1 cellular context compared by ENCODE assay signal in the genomic region with DNA sequence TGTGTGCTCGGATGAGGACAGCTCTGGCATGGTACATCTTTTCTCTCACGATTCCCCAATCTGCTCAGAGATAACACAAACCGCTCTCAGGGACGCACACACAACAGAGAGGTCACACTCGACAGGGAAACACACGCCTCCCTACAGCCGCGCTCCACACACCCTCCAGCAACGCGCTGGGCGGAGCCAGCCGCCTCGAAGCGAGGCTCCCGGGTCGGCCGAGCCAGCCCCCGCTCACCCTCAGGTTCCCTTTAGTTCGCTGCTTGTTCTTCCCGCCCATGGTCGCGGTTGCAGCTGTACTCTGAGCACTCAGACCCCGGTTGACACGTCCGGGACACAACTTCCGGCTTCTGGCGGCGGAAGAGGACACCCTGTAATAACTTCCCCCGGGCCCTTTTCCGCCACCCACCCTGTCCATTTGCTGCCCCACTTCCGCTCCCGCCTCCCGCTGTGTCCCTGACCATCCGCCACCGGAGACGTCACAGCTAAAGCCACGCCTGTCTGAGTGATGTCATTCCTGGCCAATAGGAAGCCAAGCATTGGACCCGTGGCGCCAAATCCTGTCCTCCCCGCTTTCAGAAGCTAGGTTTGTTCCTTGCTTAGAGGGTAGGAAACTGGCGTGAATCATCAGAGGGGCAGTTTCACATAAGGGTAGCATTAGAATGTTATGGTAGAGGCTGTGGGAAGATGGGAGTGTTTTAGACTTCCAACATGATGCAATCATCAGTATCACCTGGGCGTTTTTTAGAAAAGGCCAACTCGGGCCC.
TF ChIP-seq lines count a peak whose summit lies in the region.

A gene with protein sequence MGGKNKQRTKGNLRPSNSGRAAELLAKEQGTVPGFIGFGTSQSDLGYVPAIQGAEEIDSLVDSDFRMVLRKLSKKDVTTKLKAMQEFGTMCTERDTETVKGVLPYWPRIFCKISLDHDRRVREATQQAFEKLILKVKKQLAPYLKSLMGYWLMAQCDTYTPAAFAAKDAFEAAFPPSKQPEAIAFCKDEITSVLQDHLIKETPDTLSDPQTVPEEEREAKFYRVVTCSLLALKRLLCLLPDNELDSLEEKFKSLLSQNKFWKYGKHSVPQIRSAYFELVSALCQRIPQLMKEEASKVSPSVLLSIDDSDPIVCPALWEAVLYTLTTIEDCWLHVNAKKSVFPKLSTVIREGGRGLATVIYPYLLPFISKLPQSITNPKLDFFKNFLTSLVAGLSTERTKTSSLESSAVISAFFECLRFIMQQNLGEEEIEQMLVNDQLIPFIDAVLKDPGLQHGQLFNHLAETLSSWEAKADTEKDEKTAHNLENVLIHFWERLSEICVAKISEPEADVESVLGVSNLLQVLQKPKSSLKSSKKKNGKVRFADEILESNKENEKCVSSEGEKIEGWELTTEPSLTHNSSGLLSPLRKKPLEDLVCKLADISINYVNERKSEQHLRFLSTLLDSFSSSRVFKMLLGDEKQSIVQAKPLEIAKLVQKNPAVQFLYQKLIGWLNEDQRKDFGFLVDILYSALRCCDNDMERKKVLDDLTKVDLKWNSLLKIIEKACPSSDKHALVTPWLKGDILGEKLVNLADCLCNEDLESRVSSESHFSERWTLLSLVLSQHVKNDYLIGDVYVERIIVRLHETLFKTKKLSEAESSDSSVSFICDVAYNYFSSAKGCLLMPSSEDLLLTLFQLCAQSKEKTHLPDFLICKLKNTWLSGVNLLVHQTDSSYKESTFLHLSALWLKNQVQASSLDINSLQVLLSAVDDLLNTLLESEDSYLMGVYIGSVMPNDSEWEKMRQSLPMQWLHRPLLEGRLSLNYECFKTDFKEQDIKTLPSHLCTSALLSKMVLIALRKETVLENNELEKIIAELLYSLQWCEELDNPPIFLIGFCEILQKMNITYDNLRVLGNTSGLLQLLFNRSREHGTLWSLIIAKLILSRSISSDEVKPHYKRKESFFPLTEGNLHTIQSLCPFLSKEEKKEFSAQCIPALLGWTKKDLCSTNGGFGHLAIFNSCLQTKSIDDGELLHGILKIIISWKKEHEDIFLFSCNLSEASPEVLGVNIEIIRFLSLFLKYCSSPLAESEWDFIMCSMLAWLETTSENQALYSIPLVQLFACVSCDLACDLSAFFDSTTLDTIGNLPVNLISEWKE (N-terminal part only) (minus strand): TSS at position 352 of the 767 bp plus-strand sequence. CDS start 72 bp downstream, at position 280.

TF ChIP-seq in HCT116, 20 proteins besides CTCF, POLR2A, EP300 and RAD21 (continued from another document):
- TF ChIP-seq, protein P1, sequence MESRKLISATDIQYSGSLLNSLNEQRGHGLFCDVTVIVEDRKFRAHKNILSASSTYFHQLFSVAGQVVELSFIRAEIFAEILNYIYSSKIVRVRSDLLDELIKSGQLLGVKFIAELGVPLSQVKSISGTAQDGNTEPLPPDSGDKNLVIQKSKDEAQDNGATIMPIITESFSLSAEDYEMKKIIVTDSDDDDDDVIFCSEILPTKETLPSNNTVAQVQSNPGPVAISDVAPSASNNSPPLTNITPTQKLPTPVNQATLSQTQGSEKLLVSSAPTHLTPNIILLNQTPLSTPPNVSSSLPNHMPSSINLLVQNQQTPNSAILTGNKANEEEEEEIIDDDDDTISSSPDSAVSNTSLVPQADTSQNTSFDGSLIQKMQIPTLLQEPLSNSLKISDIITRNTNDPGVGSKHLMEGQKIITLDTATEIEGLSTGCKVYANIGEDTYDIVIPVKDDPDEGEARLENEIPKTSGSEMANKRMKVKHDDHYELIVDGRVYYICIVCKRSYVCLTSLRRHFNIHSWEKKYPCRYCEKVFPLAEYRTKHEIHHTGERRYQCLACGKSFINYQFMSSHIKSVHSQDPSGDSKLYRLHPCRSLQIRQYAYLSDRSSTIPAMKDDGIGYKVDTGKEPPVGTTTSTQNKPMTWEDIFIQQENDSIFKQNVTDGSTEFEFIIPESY (IDR thresholded peaks at IDR 0.05; ENCODE audit: extremely low read depth, insufficient replicate concordance, low read length), result peak; percentile 19
- TF ChIP-seq SRF (IDR thresholded peaks at IDR 0.05; ENCODE audit: low read depth), result peak; percentile 70; the same call in 1 of the 2 replicates
TF ChIP-seq in HCT116: peak in this region for 8.
